12 cellular contexts compared by ENCODE assay signal in the genomic region with DNA sequence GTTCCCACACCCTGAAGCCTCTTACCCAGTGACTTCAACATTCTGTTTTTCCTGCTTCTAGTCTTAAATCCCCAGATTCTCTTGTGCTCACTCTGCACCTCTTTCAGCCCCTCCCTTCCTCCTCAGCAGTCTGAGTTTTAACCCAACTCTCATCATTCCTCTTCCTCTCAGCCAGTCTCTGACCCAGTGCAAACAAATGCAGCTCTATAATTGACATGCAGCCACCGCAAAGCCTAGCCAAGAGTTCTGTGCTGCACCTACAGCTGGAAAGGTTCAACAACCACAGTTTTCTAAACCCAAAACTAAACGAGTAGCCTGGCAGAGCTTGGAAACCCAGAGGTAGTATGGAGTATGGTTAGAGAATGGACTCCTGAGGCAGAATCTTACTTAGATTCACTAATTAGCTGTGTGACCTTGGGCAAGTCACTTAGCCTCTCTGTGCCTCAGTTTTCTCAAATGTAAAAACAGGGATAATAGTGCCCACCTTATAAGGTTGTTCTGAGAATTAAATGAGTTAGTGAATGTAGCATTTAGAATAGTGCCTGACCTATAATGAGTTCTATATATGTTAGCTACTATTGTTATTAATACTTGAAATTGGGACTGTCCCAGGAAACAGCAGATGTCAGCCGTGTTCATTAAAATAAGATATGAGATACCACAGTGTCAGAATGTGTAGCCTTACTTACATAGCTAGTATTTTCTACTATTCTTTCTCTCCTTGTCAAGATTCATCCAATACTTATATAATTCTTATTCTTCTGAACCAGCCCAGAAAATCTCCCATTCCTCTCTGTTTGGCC. TPM values are rescaled to one million over a fixed set of nuclear protein-coding genes. Genes with fewer than 3 reads are reported as not detected.
DNase-seq lines count a peak whose midpoint lies in the region; ATAC-seq, FAIRE-seq and TF ChIP-seq lines count a peak whose summit lies in the region.
"Had no signal": no experiment of that assay in that cellular context is flagged by ENCODE, and none has a peak within 500 bp of the region (broad histone marks: within the 10 kb centered on the region; RNA-seq: fewer than 3 reads in every experiment).

No MANE protein-coding gene starts in this region.

- H3K27me3 ChIP-seq in right lobe of liver (no peaks in the 10 kb centered on the region), HepG2 (ENCODE audit: control insufficient read depth in 1 of 2, insufficient read depth in 2 of 2, low read length in 2 of 2) (peaks cover 0 to 33% of the 10 kb centered on the region in 2 experiments; a peak in 4 of 5 replicates)

- H3K36me3 ChIP-seq in right lobe of liver (no peaks in the 10 kb centered on the region), HepG2 (replicated peaks in 1 of 2; ENCODE audit: control insufficient read depth in 1 of 2, insufficient read depth in 2 of 2, low read length in 2 of 2) (no peaks in the 10 kb centered on the region)

- TF ChIP-seq CTCF in right lobe of liver (IDR thresholded peaks at IDR 0.05) (no peak), HepG2 (CRISPR knock-in tag; IDR thresholded peaks at IDR 0.05) (no peak), WTC11 (IDR thresholded peaks at IDR 0.05) (no peak)

- DNase-seq in right lobe of liver (no peak), HepG2 (ENCODE audit: low spot score) (no peak), WTC11 (ENCODE audit: low spot score) (no peak), HUDEP-2 (lab: John Stamatoyannopoulos, UW; ENCODE audit: unreplicated experiment in 76 of 76) (no peak), glomerular visceral epithelial cell (ENCODE audit: extremely low spot score) (no peak)
- DNase-seq: DMS153, H7, NCI-H2171 treated with DMSO at 0.1 percent for 48 hours had no signal

- no peak overlapping the region for H3K4me2 ChIP-seq in HepG2 (ENCODE audit: low read depth, low read length)

- no peak overlapping the region for H2AFZ ChIP-seq in HepG2 (ENCODE audit: low read length)

- H3K4me3 Mint-ChIP-seq in WTC11, result no peak overlapping the region

- no peaks in the 10 kb centered on the region for H3K9me3 Mint-ChIP-seq in WTC11

- H3K27ac Mint-ChIP-seq in WTC11, result 0 out of 2 replicates have a peak overlapping the region, but pooled peaks have one; percentile 5

- in situ Hi-C loops in HepG2 (cut with HindIII; ENCODE audit: extremely low pct_ligation_motif_present, low pct_unique_long_range_greater_than_20kb), result no loop called here

- no peak overlapping the region for H3K9ac ChIP-seq in HepG2 (ENCODE audit: insufficient read depth, low read depth, low read length)

- intact Hi-C loops in right lobe of liver (cut with DNase I) (no loop called here), HepG2 (cut with micrococcal nuclease; ENCODE audit: unreplicated experiment) (no loop called here)

- WGBS in right lobe of liver (ENCODE audit: insufficient coverage, low coverage, low lambda C conversion rate, missing lambda C conversion rate), result 42% methylated on average over 3 of the region's 3 CpGs
- 24% methylated on average over 3 of the region's 3 CpGs for WGBS in HepG2 (ENCODE audit: low lambda C conversion rate)

- H3K36me3 Mint-ChIP-seq in WTC11, result no peaks in the 10 kb centered on the region

- CTCF ChIA-PET in HepG2 (lab: Yijun Ruan, JAX; ENCODE audit: low intra/inter-chr PET ratio, low total read pairs), result no interaction called here
- CTCF ChIA-PET in WTC11 (lab: Charles Lee), result interaction anchor here (1.9 kb wide), 1 partner anchor 30 kb away, joined by 9 read pairs; no protein-coding TSS in a partner anchor

- no peak overlapping the region for H3K4me3 ChIP-seq in right lobe of liver
- H3K4me3 ChIP-seq in HepG2 (replicated peaks in 1 of 3; ENCODE audit: insufficient read depth in 1 of 3, low read depth in 2 of 3, low read length in 3 of 3), result no peak overlapping the region
- H3K4me3 ChIP-seq: coronary artery had no signal

- H4K20me1 ChIP-seq in HepG2 (ENCODE audit: insufficient read depth, low read length), result no peaks in the 10 kb centered on the region

- TF ChIP-seq RAD21 in HepG2 (CRISPR knock-in tag; IDR thresholded peaks at IDR 0.05), result no peak

- H3K27ac ChIP-seq in right lobe of liver, result no peak overlapping the region
- H3K27ac ChIP-seq in HepG2 (ENCODE audit: extremely low read length, insufficient read depth, low read length), result no peak overlapping the region
- H3K27ac ChIP-seq: coronary artery had no signal

- peak in 3 of 4 donors; percentile 24 to 38 (median 37) for ATAC-seq in right lobe of liver
- ATAC-seq in HepG2, result no peak
- ATAC-seq in HG02610 (IDR thresholded peaks at IDR 0.05; ENCODE audit: unreplicated experiment), result peak; percentile 44
- no peak for ATAC-seq in WTC11
- ATAC-seq in GM18858 (IDR thresholded peaks at IDR 0.05; ENCODE audit: unreplicated experiment), result no peak
- no peak for ATAC-seq in HG03025 (IDR thresholded peaks at IDR 0.05; ENCODE audit: low FRiP score, unreplicated experiment)

- peaks cover 47% of the 10 kb centered on the region for H3K4me1 Mint-ChIP-seq in WTC11

- H3K27me3 Mint-ChIP-seq in WTC11 (ENCODE audit: low read depth), result peaks cover 17% of the 10 kb centered on the region

- H3K4me1 ChIP-seq in right lobe of liver (peaks cover 0 to 26% (median 4%) of the 10 kb centered on the region in 4 donors), HepG2 (ENCODE audit: insufficient read depth, low read length) (peaks cover 9% of the 10 kb centered on the region)

- TF ChIP-seq POLR2A in right lobe of liver (IDR thresholded peaks at IDR 0.05) (no peak), HepG2 (IDR thresholded peaks at IDR 0.05; ENCODE audit: insufficient read depth in 1 of 2, low read depth in 2 of 2, low read length in 2 of 2) (no peak)

- BruUV-seq in HepG2 (replicated peaks; lab: Mats Ljungman, UMichigan), result no TSS peak

- H3K9me3 ChIP-seq in right lobe of liver, result no peaks in the 10 kb centered on the region
- H3K9me3 ChIP-seq in HepG2 (ENCODE audit: low read length), result no peaks in the 10 kb centered on the region

- no peak for FAIRE-seq in HepG2 (lab: Jason Lieb, UNC)

- POLR2A ChIA-PET in HepG2 (lab: Yijun Ruan, JAX), result no interaction called here
- POLR2A ChIA-PET in WTC11 (lab: Charles Lee), result interaction anchor here (0.6 kb wide), 1 partner anchor 25 kb away, joined by 3 read pairs; no protein-coding TSS in a partner anchor

- no peaks in the 10 kb centered on the region for H3K79me2 ChIP-seq in HepG2 (ENCODE audit: insufficient read depth, low read length)

- TF ChIP-seq EP300 in HepG2 (IDR thresholded peaks at IDR 0.05; ENCODE audit: low read depth in 2 of 2, low read length in 2 of 2), result no peak
- TF ChIP-seq EP300 in HepG2 (CRISPR knock-in tag; IDR thresholded peaks at IDR 0.05; ENCODE audit: borderline replicate concordance), result no peak

TF ChIP-seq in HepG2, 621 proteins besides CTCF, POLR2A, EP300 and RAD21:
- TF ChIP-seq SMAD1 (CRISPR knock-in tag; IDR thresholded peaks at IDR 0.05; ENCODE audit: borderline replicate concordance, low read depth), result no peak

TF ChIP-seq in WTC11, 78 proteins besides CTCF, POLR2A, EP300 and RAD21:
- no peak for TF ChIP-seq ZNF416 (CRISPR knock-in tag; IDR thresholded peaks at IDR 0.05)
- TF ChIP-seq HMGA2 (CRISPR knock-in tag; IDR thresholded peaks at IDR 0.05), result no peak

RNA-seq across cellular contexts. Expression of a gene that starts 3.5 kb away (rescaled TPM):
- 1 to 10 TPM in 5 of 6 experiments, under 1 TPM in 1; 0.64 to 6.7 (median 2.9) TPM for total RNA-seq in right lobe of liver
- not detected in 2 replicates for total RNA-seq in HepG2 (2016; rRNA removed; fragmentation: Illumina TruSeq; extraction: Trizol)
- not detected in 2 replicates for total RNA-seq in HepG2 (2016; cell fraction: cytosol; rRNA removed; fragmentation: Illumina TruSeq; extraction: Trizol; ENCODE audit: low read depth)
- not detected in 2 replicates for total RNA-seq in HepG2 (2016; cell fraction: insoluble cytoplasmic fraction; rRNA removed; fragmentation: Illumina TruSeq; extraction: Trizol)
- total RNA-seq in HepG2 (2016; cell fraction: membrane; rRNA removed; fragmentation: Illumina TruSeq; extraction: Trizol), result not detected in 2 replicates
- not detected in 2 replicates for total RNA-seq in HepG2 (2016; cell fraction: nucleus; rRNA removed; fragmentation: Illumina TruSeq; extraction: Trizol)
- polyA plus RNA-seq in HepG2 (2011; rRNA removed), result 0.03 TPM in 2 replicates
- 0.03 TPM in 1 of 2 replicates, not detected in the other for polyA plus RNA-seq in HepG2 (2011; cell fraction: cytosol; rRNA removed)
- polyA plus RNA-seq in HepG2 (2011; cell fraction: nucleus; rRNA removed), result 0.05 TPM in 1 of 2 replicates, not detected in the other
- not detected in 2 replicates for polyA plus RNA-seq in HepG2 (2012)
- polyA plus RNA-seq in HepG2 (2016; cell fraction: cytosol; fragmentation: Illumina TruSeq; extraction: Trizol; ENCODE audit: low read depth), result not detected in 2 replicates
- not detected in 2 replicates for polyA plus RNA-seq in HepG2 (2016; cell fraction: insoluble cytoplasmic fraction; fragmentation: Illumina TruSeq; extraction: Trizol; ENCODE audit: low read depth)
- polyA plus RNA-seq in HepG2 (2016; cell fraction: membrane; fragmentation: Illumina TruSeq; extraction: Trizol; ENCODE audit: low read depth), result not detected in 2 replicates
- not detected in 2 replicates for polyA plus RNA-seq in HepG2 (2016; cell fraction: nucleus; fragmentation: Illumina TruSeq; extraction: Trizol; ENCODE audit: insufficient read depth, low read depth)
- polyA minus RNA-seq in HepG2 (2011; rRNA and poly(A)+ RNA removed; ENCODE audit: low replicate concordance), result 0.05 TPM in 1 of 2 replicates, not detected in the other
- polyA minus RNA-seq in HepG2 (2011; cell fraction: cytosol; rRNA and poly(A)+ RNA removed), result not detected in 2 replicates
- not detected in 2 replicates for polyA minus RNA-seq in HepG2 (2011; cell fraction: nucleus; rRNA and poly(A)+ RNA removed)
- total RNA-seq in WTC11 (2021), result 1.7 to 2.1 TPM (median 1.9 TPM) in 3 replicates

Comparison
In these comparisons a context has a peak if more than half of its experiments do, and no peak if none do; other contexts are left out.
1. ATAC-seq: peak in right lobe of liver (3 of 4) and HG02610 (single experiment); none in HepG2 (single experiment), WTC11 (single experiment), GM18858 (single experiment) and HG03025 (single experiment).